In the genomic region with DNA sequence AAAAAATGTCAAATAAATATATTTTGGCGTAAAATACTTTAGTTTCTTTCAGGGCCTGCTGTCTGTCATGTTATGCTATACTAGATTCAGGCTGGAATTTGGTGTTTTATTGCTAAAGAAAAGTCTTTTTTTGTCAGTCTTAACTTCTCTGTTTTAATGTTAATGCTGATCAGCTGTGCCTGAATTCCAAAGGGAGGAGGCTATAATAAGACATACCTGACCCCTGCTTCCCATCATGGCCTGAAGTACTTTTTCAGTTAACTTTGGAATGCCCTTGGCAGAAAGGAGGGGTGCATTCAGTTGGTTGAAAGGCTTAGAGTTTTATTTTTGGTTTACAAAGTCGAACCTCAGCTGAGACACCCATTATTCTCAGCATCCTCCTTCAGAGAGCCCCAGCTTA, we compare ENCODE assay signal across 31 cellular contexts.
"Had no signal": no experiment of that assay in that cellular context is flagged by ENCODE, and none has a peak within 500 bp of the region (broad histone marks: within the 10 kb centered on the region; RNA-seq: fewer than 3 reads in every experiment).

No MANE protein-coding gene starts in this region.

- H3K9me3 ChIP-seq: left lung, lower lobe of right lung, mucosa of descending colon, pancreas, prostate gland, stomach, testis, thyroid gland, transverse colon, upper lobe of left lung, vagina had no signal

- H3K4me3 Mint-ChIP-seq: immature natural killer cell; naive thymus-derived CD4-positive, alpha-beta T cell; natural killer cell treated with Interleukin-12 subunit alpha and Interleukin-12 subunit beta and Interleukin-15 and Interleukin-18, amount 100 ng/mL, for 72 hours; neural crest cell; stimulated activated naive B cell treated with anti-CD40 and anti-IgM and Interleukin-4, amounts not matched to agents 10 μg/mL and 1 μg/mL and 100 μg/mL, for 72 hours had no signal

- H3K4me1 Mint-ChIP-seq: immature natural killer cell; naive thymus-derived CD4-positive, alpha-beta T cell; neural crest cell; stimulated activated naive B cell treated with anti-CD40 and anti-IgM and Interleukin-4, amounts not matched to agents 10 μg/mL and 1 μg/mL and 100 μg/mL, for 72 hours had no signal

- H3K27me3 ChIP-seq: left lung, pancreas, stomach, testis, thyroid gland, transverse colon, upper lobe of left lung, vagina had no signal

- H3K36me3 Mint-ChIP-seq: immature natural killer cell; naive thymus-derived CD4-positive, alpha-beta T cell; natural killer cell treated with Interleukin-12 subunit alpha and Interleukin-12 subunit beta and Interleukin-15 and Interleukin-18, amount 100 ng/mL, for 72 hours; stimulated activated naive B cell treated with anti-CD40 and anti-IgM and Interleukin-4, amounts not matched to agents 10 μg/mL and 1 μg/mL and 100 μg/mL, for 72 hours had no signal

- H3K36me3 ChIP-seq: left lung, lower lobe of right lung, pancreas, prostate gland, stomach, thyroid gland, transverse colon, upper lobe of left lung, vagina had no signal

- H3K4me3 ChIP-seq: left lung, lower lobe of right lung, mucosa of descending colon, pancreas, prostate gland, skin epidermis, stomach, testis, thyroid gland, transverse colon, upper lobe of left lung, vagina had no signal

- H3K27ac ChIP-seq: left lung, lower lobe of right lung, pancreas, prostate gland, skin epidermis, stomach, testis, thyroid gland, transverse colon, upper lobe of left lung, vagina had no signal

- DNase-seq: hippocampal formation; immature natural killer cell; kidney; left colon; left lung; lower lobe of right lung; mesendoderm; midbrain; mucosa of descending colon; naive thymus-derived CD4-positive, alpha-beta T cell; nucleus accumbens; pancreas; posterior cingulate gyrus; retina; right cardiac atrium; stimulated activated CD4-positive, alpha-beta T cell treated with anti-CD3 and anti-CD28 coated beads, Interleukin-12 subunit alpha, Interleukin-12 subunit beta, amount 100 ng/mL, for 4 hours; stimulated activated CD4-positive, alpha-beta T cell treated with anti-CD3 and anti-CD28 coated beads, Interleukin-15, amount 100 ng/mL, for 24 hours; stimulated activated CD4-positive, alpha-beta T cell treated with anti-CD3 and anti-CD28 coated beads, Interleukin-2, amount 100 ng/mL, for 24 hours; stimulated activated CD4-positive, alpha-beta T cell treated with anti-CD3 and anti-CD28 coated beads, Interleukin-4, amount 100 ng/mL, for 1 hour; stimulated activated naive B cell treated with anti-CD40 and anti-IgM and Interleukin-4, amounts not matched to agents 10 μg/mL and 1 μg/mL and 100 μg/mL, for 72 hours; stimulated activated naive CD8-positive, alpha-beta T cell treated with anti-CD3 and anti-CD28 coated beads, Interleukin-15, Interleukin-2, amounts not matched to agents 100 U/mL and 50 U/mL, for 24 hours; stomach; testis; thyroid gland; transverse colon; upper lobe of left lung had no signal

- H3K27ac Mint-ChIP-seq: immature natural killer cell; naive thymus-derived CD4-positive, alpha-beta T cell; natural killer cell treated with Interleukin-12 subunit alpha and Interleukin-12 subunit beta and Interleukin-15 and Interleukin-18, amount 100 ng/mL, for 72 hours; stimulated activated naive B cell treated with anti-CD40 and anti-IgM and Interleukin-4, amounts not matched to agents 10 μg/mL and 1 μg/mL and 100 μg/mL, for 72 hours had no signal

- H3K9me3 Mint-ChIP-seq: immature natural killer cell; natural killer cell treated with Interleukin-12 subunit alpha and Interleukin-12 subunit beta and Interleukin-15 and Interleukin-18, amount 100 ng/mL, for 72 hours; neural crest cell had no signal

- H3K4me1 ChIP-seq: left lung, lower lobe of right lung, pancreas, prostate gland, stomach, testis, thyroid gland, transverse colon, upper lobe of left lung, vagina had no signal

- ATAC-seq: left colon; left lung; lower lobe of right lung; mucosa of descending colon; naive thymus-derived CD4-positive, alpha-beta T cell; right cardiac atrium; stimulated activated naive B cell treated with anti-CD40 and anti-IgM and Interleukin-4, amounts not matched to agents 10 μg/mL and 1 μg/mL and 100 μg/mL, for 72 hours; stimulated activated naive CD8-positive, alpha-beta T cell treated with anti-CD3 and anti-CD28 coated beads, Interleukin-15, Interleukin-2, amounts not matched to agents 100 U/mL and 50 U/mL, for 24 hours had no signal
